ENCODE assay signal across 12 cellular contexts in the genomic region with DNA sequence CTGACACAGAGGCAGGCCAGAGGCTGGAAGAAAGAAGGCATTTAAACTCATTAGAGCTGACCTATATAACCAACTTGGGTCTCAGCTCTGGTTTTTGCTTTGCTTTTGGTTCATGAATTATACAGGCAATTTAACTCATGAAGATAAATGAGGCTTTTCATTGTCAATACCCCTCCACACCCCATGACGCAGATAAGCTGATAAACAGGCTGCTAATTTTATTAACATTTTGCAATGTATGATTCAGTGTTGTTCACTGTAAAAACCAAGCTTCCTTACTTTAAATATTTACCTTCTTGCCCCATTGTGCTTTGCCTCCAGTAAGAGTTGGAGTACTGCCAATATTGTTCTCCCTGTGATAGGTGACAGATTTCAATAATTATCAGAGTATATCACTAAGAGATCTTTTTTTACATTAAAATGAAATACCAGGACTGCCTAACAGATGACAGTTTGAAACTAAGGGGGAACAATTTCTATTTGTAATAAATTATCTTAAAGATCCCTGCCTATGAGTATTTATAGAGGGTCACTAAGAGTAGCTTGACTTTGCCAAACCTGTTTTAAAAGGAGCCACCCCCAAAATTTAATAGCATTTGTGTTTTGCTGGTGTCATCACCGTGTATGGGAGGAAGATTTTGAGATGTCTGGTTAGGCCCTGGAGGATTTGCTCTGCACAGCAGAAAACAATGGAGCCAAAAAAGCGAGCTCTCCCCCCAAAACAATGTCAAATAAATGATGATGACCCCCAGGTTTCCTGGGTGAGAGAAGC.
DNase-seq lines count a peak whose midpoint lies in the region; ATAC-seq and TF ChIP-seq lines count a peak whose summit lies in the region.
"Had no signal": no experiment of that assay in that cellular context is flagged by ENCODE, and none has a peak within 500 bp of the region (broad histone marks: within the 10 kb centered on the region; RNA-seq: fewer than 3 reads in every experiment).

No MANE protein-coding gene starts in this region.

- in situ Hi-C loops in HAP-1 (cut with MboI; ENCODE audit: low sequenced_read_pairs) = no loop called here

- no peak overlapping the region for H3K4me3 Mint-ChIP-seq in activated naive CD4-positive, alpha-beta T cell treated with anti-CD3 and anti-CD28 coated beads for 36 hours
- H3K4me3 Mint-ChIP-seq: dendritic cell treated with granulocyte-macrophage colony-stimulating factor and Interleukin-4, amounts not matched to agents 40 ng/mL and 50 ng/mL, for 4 days had no signal

- peaks cover 36% of the 10 kb centered on the region for H3K4me1 ChIP-seq in PC-9 (replicated peaks; ENCODE audit: insufficient read depth)
- H3K4me1 ChIP-seq in fibroblast of lung (ENCODE audit: control insufficient read depth, extremely low read depth, insufficient read depth, low read length) = no peaks in the 10 kb centered on the region
- H3K4me1 ChIP-seq in stomach = peaks cover 0 to 43% (median 21%) of the 10 kb centered on the region in 4 donors
- no peaks in the 10 kb centered on the region for H3K4me1 ChIP-seq in HAP-1

- no peaks in the 10 kb centered on the region for H3K27me3 ChIP-seq in PC-9 (ENCODE audit: insufficient read depth, low read depth)
- H3K27me3 ChIP-seq in fibroblast of lung (ENCODE audit: control insufficient read depth, insufficient read depth, low read length) = no peaks in the 10 kb centered on the region
- no peaks in the 10 kb centered on the region for H3K27me3 ChIP-seq in stomach
- H3K27me3 ChIP-seq in HAP-1 (ENCODE audit: low read depth) = no peaks in the 10 kb centered on the region
- H3K27me3 ChIP-seq: uterus had no signal

- H3K4me2 ChIP-seq in PC-9 (peak overlapping the region; percentile 63), fibroblast of lung (ENCODE audit: extremely low read depth, insufficient read depth, low read length) (no peak overlapping the region)

- H2AFZ ChIP-seq in PC-9 = no peak overlapping the region
- no peak overlapping the region for H2AFZ ChIP-seq in fibroblast of lung (ENCODE audit: low read length)

- H3K36me3 ChIP-seq in PC-9 (ENCODE audit: low read depth) = 0 out of 2 replicates have a peak, but pooled peaks cover 3% of the 10 kb centered on the region
- no peaks in the 10 kb centered on the region for H3K36me3 ChIP-seq in fibroblast of lung (ENCODE audit: control insufficient read depth, insufficient read depth, low read length)
- H3K36me3 ChIP-seq in stomach = no peaks in the 10 kb centered on the region
- H3K36me3 ChIP-seq in HAP-1 (replicated peaks) = no peaks in the 10 kb centered on the region
- H3K36me3 ChIP-seq: uterus had no signal

- no TSS peak for BruUV-seq in PC-9 (replicated peaks; lab: Mats Ljungman, UMichigan)

- H3K27me3 Mint-ChIP-seq in activated naive CD4-positive, alpha-beta T cell treated with anti-CD3 and anti-CD28 coated beads for 36 hours (ENCODE audit: low read depth) = peaks cover 2% of the 10 kb centered on the region
- H3K27me3 Mint-ChIP-seq: dendritic cell treated with granulocyte-macrophage colony-stimulating factor and Interleukin-4, amounts not matched to agents 40 ng/mL and 50 ng/mL, for 4 days had no signal

- no peaks in the 10 kb centered on the region for H3K9me3 Mint-ChIP-seq in activated naive CD4-positive, alpha-beta T cell treated with anti-CD3 and anti-CD28 coated beads for 36 hours

- H3K9ac ChIP-seq in fibroblast of lung (ENCODE audit: insufficient read depth, low read length) = no peak overlapping the region

- peak overlapping the region; percentile 78 for H3K27ac ChIP-seq in PC-9
- no peak overlapping the region for H3K27ac ChIP-seq in fibroblast of lung (ENCODE audit: insufficient read depth, low read length)
- H3K27ac ChIP-seq in stomach = peak overlapping the region in 4 of 5 donors; percentile 24 to 66 (median 29)

- H3K27ac Mint-ChIP-seq in activated naive CD4-positive, alpha-beta T cell treated with anti-CD3 and anti-CD28 coated beads for 36 hours = no peak overlapping the region
- H3K27ac Mint-ChIP-seq: dendritic cell treated with granulocyte-macrophage colony-stimulating factor and Interleukin-4, amounts not matched to agents 40 ng/mL and 50 ng/mL, for 4 days had no signal

- H3K36me3 Mint-ChIP-seq in activated naive CD4-positive, alpha-beta T cell treated with anti-CD3 and anti-CD28 coated beads for 36 hours (ENCODE audit: low read depth) = no peaks in the 10 kb centered on the region

- peak; percentile 27 for DNase-seq in NCI-H526 treated with DMSO at 0.1 percent for 48 hours (lab: John Stamatoyannopoulos, UW)
- no peak for DNase-seq in NCI-H526 (lab: John Stamatoyannopoulos, UW)
- DNase-seq in PC-9 = peak; percentile 18 to 97
- peak; percentile 39 to 86 for DNase-seq in fibroblast of lung (ENCODE audit: low read depth in 2 of 2)
- DNase-seq in stomach = no peak
- no peak for DNase-seq in HAP-1 (ENCODE audit: low spot score in 2 of 2)
- no peak for DNase-seq in activated naive CD4-positive, alpha-beta T cell treated with anti-CD3 and anti-CD28 coated beads for 36 hours
- DNase-seq: occipital lobe; stimulated activated CD4-positive, alpha-beta T cell treated with anti-CD3 and anti-CD28 coated beads, Interleukin-15, amount 100 ng/mL, for 24 hours; uterus had no signal

- H3F3A ChIP-seq in PC-9 (ENCODE audit: insufficient read depth, low read depth) = peaks cover 21% of the 10 kb centered on the region; the same call in 1 of the 2 replicates

- CTCF ChIA-PET in PC-9 (lab: Charles Lee) = interaction anchor here (0.6 kb wide), 3 partner anchors 253 to 810 kb away, joined by 3 to 8 read pairs (median 3); no protein-coding TSS in a partner anchor
- CTCF ChIA-PET in activated naive CD4-positive, alpha-beta T cell treated with anti-CD3 and anti-CD28 coated beads for 36 hours (lab: Charles Lee) = no interaction called here

- no peak for TF ChIP-seq EP300 in stomach (IDR thresholded peaks at IDR 0.05)

- no peaks in the 10 kb centered on the region for H3K9me2 ChIP-seq in PC-9 (ENCODE audit: insufficient read depth)

- no peaks in the 10 kb centered on the region for H3K4me1 Mint-ChIP-seq in activated naive CD4-positive, alpha-beta T cell treated with anti-CD3 and anti-CD28 coated beads for 36 hours (ENCODE audit: low read depth)

- intact Hi-C loops in PC-9 (cut with micrococcal nuclease; ENCODE audit: unreplicated experiment) = loop anchor here (5.0 kb wide), 1 partner anchor 112 kb away; no protein-coding TSS in a partner anchor
- intact Hi-C loops in stomach (cut with DNase I; ENCODE audit: low total_unique reads) = loop anchor here (10.0 kb wide), 1 partner anchor 95 kb away; no protein-coding TSS in a partner anchor
- intact Hi-C loops in activated naive CD4-positive, alpha-beta T cell treated with anti-CD3 and anti-CD28 coated beads for 36 hours (cut with micrococcal nuclease) = no loop called here

- POLR2A ChIA-PET in PC-9 (lab: Charles Lee; ENCODE audit: unreplicated experiment) = no interaction called here

- H4K20me1 ChIP-seq in PC-9 (ENCODE audit: insufficient read depth) = no peaks in the 10 kb centered on the region
- no peaks in the 10 kb centered on the region for H4K20me1 ChIP-seq in fibroblast of lung (ENCODE audit: control insufficient read depth, extremely low read depth, insufficient read depth, low read length)

- WGBS in stomach, 5 donors = 38 to 72% (median 48%) methylated on average over 3 of the region's 3 CpGs

- ATAC-seq in GM18505 (IDR thresholded peaks at IDR 0.05; ENCODE audit: unreplicated experiment) = no peak

- no peak for TF ChIP-seq CTCF in PC-9 (conservative IDR thresholded peaks at IDR 0.05)
- no peak for TF ChIP-seq CTCF in fibroblast of lung (conservative IDR thresholded peaks at IDR 0.05 in 1 of 2, IDR thresholded peaks at IDR 0.05 in 1 of 2; ENCODE audit: low read depth in 1 of 2, low read length in 2 of 2)
- no peak for TF ChIP-seq CTCF in stomach (IDR thresholded peaks at IDR 0.05)

- TF ChIP-seq POLR2A in stomach (IDR thresholded peaks at IDR 0.05) (no peak), GM18505 (IDR thresholded peaks at IDR 0.05; ENCODE audit: borderline replicate concordance, extremely low read depth, insufficient read depth, insufficient read length) (no peak)

- no peak overlapping the region for H3K4me3 ChIP-seq in PC-9
- no peak overlapping the region for H3K4me3 ChIP-seq in fibroblast of lung (replicated peaks in 1 of 4; ENCODE audit: control extremely low read depth in 1 of 4, insufficient read depth in 1 of 4, low read depth in 3 of 4, low read length in 4 of 4)
- no peak overlapping the region for H3K4me3 ChIP-seq in stomach
- H3K4me3 ChIP-seq in HAP-1 = no peak overlapping the region
- H3K4me3 ChIP-seq: uterus had no signal

- H3K9me3 ChIP-seq in PC-9 (ENCODE audit: insufficient read depth, low read depth) (no peaks in the 10 kb centered on the region; the same call in 1 of the 2 replicates), fibroblast of lung (ENCODE audit: control insufficient read depth, insufficient read depth, low read depth, low read length) (no peaks in the 10 kb centered on the region), stomach (no peaks in the 10 kb centered on the region), HAP-1 (no peaks in the 10 kb centered on the region)
- H3K9me3 ChIP-seq: uterus had no signal

- H3K79me2 ChIP-seq in PC-9 (ENCODE audit: low read depth) = no peaks in the 10 kb centered on the region
- no peaks in the 10 kb centered on the region for H3K79me2 ChIP-seq in fibroblast of lung (ENCODE audit: control insufficient read depth, insufficient read depth, low read length)

Comparison
In these comparisons a context has a peak if more than half of its experiments do, and no peak if none do; other contexts are left out.
1. DNase-seq: peak in NCI-H526 treated with DMSO at 0.1 percent for 48 hours (single experiment), PC-9 (2 of 2) and fibroblast of lung (2 of 2); none in NCI-H526 (0 of 2), stomach (single experiment), HAP-1 (0 of 2) and activated naive CD4-positive, alpha-beta T cell treated with anti-CD3 and anti-CD28 coated beads for 36 hours (single experiment).